Comparison of ENCODE assay signal across 20 cellular contexts in the genomic region with DNA sequence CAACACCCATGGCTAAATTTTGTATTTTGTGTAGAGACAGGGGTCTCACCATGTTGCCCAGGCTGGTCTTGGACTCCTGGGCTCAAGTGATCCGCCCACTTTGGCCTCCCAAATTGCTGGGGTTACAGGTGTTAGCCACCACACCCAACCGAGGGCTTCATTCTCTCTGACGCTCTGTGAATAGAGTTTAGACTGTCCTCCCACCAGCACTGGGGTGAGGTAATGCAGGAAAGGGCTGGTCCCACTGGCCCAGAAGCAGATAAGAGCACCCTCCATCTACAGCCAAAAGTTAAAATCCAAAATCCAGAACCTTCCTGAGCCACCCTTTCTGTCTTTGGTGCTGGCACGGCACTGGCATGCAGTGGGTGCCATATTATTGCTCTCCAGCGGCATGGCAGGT. TPM values are rescaled to one million over a fixed set of nuclear protein-coding genes. Genes with fewer than 3 reads are reported as not detected.
DNase-seq lines count a peak whose midpoint lies in the region; ATAC-seq and TF ChIP-seq lines count a peak whose summit lies in the region.
"Had no signal": no experiment of that assay in that cellular context is flagged by ENCODE, and none has a peak within 500 bp of the region (broad histone marks: within the 10 kb centered on the region; RNA-seq: fewer than 3 reads in every experiment).

No MANE protein-coding gene starts in this region.

- intact Hi-C loops in ascending aorta (cut with DNase I): no loop called here
- intact Hi-C loops in stomach (cut with DNase I; ENCODE audit: low total_unique reads): no loop called here
- intact Hi-C loops in lower leg skin (cut with DNase I; ENCODE audit: low total_unique reads): no loop called here

- H3K27ac ChIP-seq in HL-60 (replicated peaks) (peak overlapping the region; percentile 98), ascending aorta (peak overlapping the region; percentile 56 to 62), layer of hippocampus (ENCODE audit: low read depth, low read length) (peak overlapping the region; percentile 30), stomach (peak overlapping the region in 4 of 5 donors; percentile 37 to 66 (median 50))

- no peak overlapping the region for H3K4me3 ChIP-seq in HL-60 (replicated peaks; ENCODE audit: insufficient read depth, low read length)
- no peak overlapping the region for H3K4me3 ChIP-seq in ascending aorta
- H3K4me3 ChIP-seq in stomach: no peak overlapping the region
- H3K4me3 ChIP-seq in lower leg skin (ENCODE audit: low read depth, poor library complexity, severe bottlenecking): no peak overlapping the region
- H3K4me3 ChIP-seq: skin epidermis had no signal

- ATAC-seq in GM18907 (IDR thresholded peaks at IDR 0.05; ENCODE audit: unreplicated experiment) (no peak), GM19324 (IDR thresholded peaks at IDR 0.05; ENCODE audit: low FRiP score, unreplicated experiment) (no peak)
- ATAC-seq: stimulated activated naive CD8-positive, alpha-beta T cell treated with anti-CD3 and anti-CD28 coated beads, Interleukin-15, Interleukin-2, amounts not matched to agents 100 U/mL and 50 U/mL, for 24 hours had no signal

- TF ChIP-seq EP300 in stomach (IDR thresholded peaks at IDR 0.05): no peak

- TF ChIP-seq CTCF in HL-60 (IDR thresholded peaks at IDR 0.05; ENCODE audit: insufficient read depth, low read length) (no peak), ascending aorta (IDR thresholded peaks at IDR 0.05) (no peak), stomach (IDR thresholded peaks at IDR 0.05) (no peak), lower leg skin (IDR thresholded peaks at IDR 0.05) (no peak)

- DNase-seq in HL-60 (ENCODE audit: low read depth in 1 of 2, low spot score in 1 of 2) (no peak), ascending aorta (ENCODE audit: low spot score in 2 of 2) (no peak), stomach (no peak), lower leg skin (ENCODE audit: low spot score in 2 of 2) (no peak), SK-N-DZ (ENCODE audit: low spot score) (no peak)
- DNase-seq: activated CD8-positive, alpha-beta memory T cell treated with anti-CD3 and anti-CD28 coated beads, Interleukin-2, amount 50 U/mL, for 48 hours; activated gamma-delta T cell treated with Interleukin-2 at 50 U/mL for 16 hours; cortex of kidney; DND-41; foreskin melanocyte; natural killer cell; NCI-H146; OCI-M1; posterior cingulate gyrus; stimulated activated CD4-positive, alpha-beta T cell treated with anti-CD3 and anti-CD28 coated beads, Interleukin-2, amount 100 ng/mL, for 48 hours; stimulated activated naive CD8-positive, alpha-beta T cell treated with anti-CD3 and anti-CD28 coated beads, Interleukin-15, Interleukin-2, amounts not matched to agents 100 U/mL and 50 U/mL, for 24 hours had no signal

- H3K4me1 ChIP-seq in ascending aorta (peaks cover 3 to 5% of the 10 kb centered on the region in 2 donors), stomach (peaks cover 7 to 38% (median 14%) of the 10 kb centered on the region in 4 donors)

- TF ChIP-seq POLR2A in stomach (IDR thresholded peaks at IDR 0.05) (no peak), lower leg skin (IDR thresholded peaks at IDR 0.05) (no peak)

- H3K9me3 ChIP-seq in ascending aorta (no peaks in the 10 kb centered on the region), stomach (no peaks in the 10 kb centered on the region)

- WGBS in stomach, 5 donors: 78 to 86% (median 83%) methylated on average over 4 to 5 of the region's 5 CpGs
- WGBS in lower leg skin, 2 donors: 70 to 92% methylated on average over 5 of the region's 5 CpGs

- H3K27me3 ChIP-seq in HL-60 (ENCODE audit: insufficient read depth, poor library complexity, severe bottlenecking): no peaks in the 10 kb centered on the region
- no peaks in the 10 kb centered on the region for H3K27me3 ChIP-seq in ascending aorta
- H3K27me3 ChIP-seq in layer of hippocampus (ENCODE audit: control insufficient read depth, insufficient read depth, low read length): no peaks in the 10 kb centered on the region
- no peaks in the 10 kb centered on the region for H3K27me3 ChIP-seq in stomach

- H3K36me3 ChIP-seq in ascending aorta: no peaks in the 10 kb centered on the region
- H3K36me3 ChIP-seq in stomach: no peaks in the 10 kb centered on the region

RNA-seq across cellular contexts. Expression of gene HOMER3, which starts 31.8 kb away (rescaled TPM):
- total RNA-seq in ascending aorta (93.0 TPM), stomach (10 to 100 TPM in 3 of 5 donors, 1 to 10 TPM in 2; 5.1 to 74.7 (median 12.9) TPM), lower leg skin (10 to 100 TPM; 32.3 to 49.5 (median 37.2) TPM)
- 10 to 100 TPM; 15.0 to 31.9 (median 18.7) TPM for polyA plus RNA-seq in stomach
- polyA plus RNA-seq in SK-N-DZ (2014; cell fraction: cytosol; rRNA removed): 39.8 and 69.9 TPM in 2 replicates
- polyA plus RNA-seq in SK-N-DZ (2014; cell fraction: nucleus; rRNA removed): 89.5 and 131 TPM in 2 replicates

RNA-seq across cellular contexts. Expression of gene DDX49, which starts 53.3 kb away (rescaled TPM):
- total RNA-seq in ascending aorta: 51.6 TPM
- 100 to 1,000 TPM in 1 of 5 donors, 10 to 100 TPM in 4; 25.3 to 185 (median 56.7) TPM for total RNA-seq in stomach
- polyA plus RNA-seq in stomach: 10 to 100 TPM; 49.2 to 65.1 (median 50.3) TPM
- total RNA-seq in lower leg skin: 10 to 100 TPM; 50.0 to 87.7 (median 65.5) TPM
- polyA plus RNA-seq in SK-N-DZ (2014; cell fraction: cytosol; rRNA removed): 74.4 and 86.0 TPM in 2 replicates
- polyA plus RNA-seq in SK-N-DZ (2014; cell fraction: nucleus; rRNA removed): 61.0 and 74.5 TPM in 2 replicates

RNA-seq across cellular contexts. Expression of gene COPE, which starts 53.7 kb away (rescaled TPM):
- 331 TPM for total RNA-seq in ascending aorta
- total RNA-seq in stomach: 100 to 1,000 TPM in 3 of 5 donors, 10 to 100 TPM in 2; 76.7 to 239 (median 127) TPM
- polyA plus RNA-seq in stomach: 100 to 1,000 TPM; 188 to 283 (median 267) TPM
- 100 to 1,000 TPM; 173 to 238 (median 197) TPM for total RNA-seq in lower leg skin
- polyA plus RNA-seq in SK-N-DZ (2014; cell fraction: cytosol; rRNA removed): 379 and 401 TPM in 2 replicates
- polyA plus RNA-seq in SK-N-DZ (2014; cell fraction: nucleus; rRNA removed): 193 and 231 TPM in 2 replicates

Comparison
In these comparisons a context has a peak if more than half of its experiments do, and no peak if none do; other contexts are left out.
1. H3K27ac ChIP-seq: peak in every context shown above with its lines; median percentile 98 in HL-60; 59 in ascending aorta; 50 in stomach; 30 in layer of hippocampus.